ENCODE assay signal across 8 cellular contexts in the genomic region with DNA sequence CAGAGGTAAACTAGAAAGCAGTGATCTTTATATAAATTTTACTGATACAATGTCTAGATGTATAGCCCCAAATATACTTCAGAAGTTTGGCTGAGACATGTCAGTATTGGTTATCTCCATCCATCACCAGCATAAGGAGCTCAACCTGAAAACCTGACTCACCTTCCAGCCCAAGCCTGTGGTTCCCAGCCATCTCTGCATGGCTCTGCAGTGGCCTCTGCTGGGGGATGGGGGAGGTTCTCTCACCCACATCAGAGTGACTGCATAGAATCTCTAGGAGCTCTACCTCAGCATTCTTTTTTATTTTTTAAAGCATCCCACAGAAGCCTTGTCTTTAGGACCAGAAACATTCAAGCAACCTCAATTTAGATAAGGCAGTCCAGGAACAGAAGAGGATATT. TPM values are rescaled to one million over a fixed set of nuclear protein-coding genes. Genes with fewer than 3 reads are reported as not detected.
DNase-seq lines count a peak whose midpoint lies in the region; ATAC-seq lines count a peak whose summit lies in the region.

No MANE protein-coding gene starts in this region.

- H3K27me3 Mint-ChIP-seq in T-helper 1 cell treated with Interleukin-12 subunit alpha and Interleukin-12 subunit beta and Interleukin-4 antibody, amounts not matched to agents 30 μg/mL and 1 μg/mL, for 36 hours (ENCODE audit: low read depth) = no peaks in the 10 kb centered on the region

- DNase-seq in Caki2 (ENCODE audit: low read depth) (peak; percentile 57), amniotic epithelial cell (ENCODE audit: low read depth) (peak; percentile 63), left kidney (ENCODE audit: low read depth, low spot score) (peak; percentile 70), midbrain (lab: John Stamatoyannopoulos, UW) (no peak)
- DNase-seq in stimulated activated CD8-positive, alpha-beta memory T cell treated with anti-CD3 and anti-CD28 coated beads, Interleukin-4, amount 100 ng/mL, for 4 hours (ENCODE audit: low read depth in 2 of 2, low spot score in 1 of 2) = peak; percentile 57 to 60

- no peak overlapping the region for H3K4me3 Mint-ChIP-seq in T-helper 1 cell treated with Interleukin-12 subunit alpha and Interleukin-12 subunit beta and Interleukin-4 antibody, amounts not matched to agents 30 μg/mL and 1 μg/mL, for 36 hours

- peak overlapping the region; percentile 42 for H3K27ac Mint-ChIP-seq in T-helper 1 cell treated with Interleukin-12 subunit alpha and Interleukin-12 subunit beta and Interleukin-4 antibody, amounts not matched to agents 30 μg/mL and 1 μg/mL, for 36 hours

- H3K36me3 Mint-ChIP-seq in T-helper 1 cell treated with Interleukin-12 subunit alpha and Interleukin-12 subunit beta and Interleukin-4 antibody, amounts not matched to agents 30 μg/mL and 1 μg/mL, for 36 hours (ENCODE audit: low read depth) = peaks cover 3% of the 10 kb centered on the region

- H3K4me1 Mint-ChIP-seq in T-helper 1 cell treated with Interleukin-12 subunit alpha and Interleukin-12 subunit beta and Interleukin-4 antibody, amounts not matched to agents 30 μg/mL and 1 μg/mL, for 36 hours (ENCODE audit: low read depth) = peaks cover 46% of the 10 kb centered on the region

- no peaks in the 10 kb centered on the region for H3K9me3 Mint-ChIP-seq in T-helper 1 cell treated with Interleukin-12 subunit alpha and Interleukin-12 subunit beta and Interleukin-4 antibody, amounts not matched to agents 30 μg/mL and 1 μg/mL, for 36 hours

- in situ Hi-C loops in Caki2 (cut with HindIII; ENCODE audit: low pct_unique_long_range_greater_than_20kb, low sequenced_read_pairs) = no loop called here

- ATAC-seq in GM19397 (IDR thresholded peaks at IDR 0.05; ENCODE audit: unreplicated experiment) (peak; percentile 89), HG03460 (IDR thresholded peaks at IDR 0.05; ENCODE audit: unreplicated experiment) (peak; percentile 81)

RNA-seq across cellular contexts. Expression of gene USP7, which starts 27.3 kb away (rescaled TPM):
- total RNA-seq in Caki2 (2014; rRNA removed; shearing (Covaris generic); ENCODE audit: low replicate concordance) = 14.9 and 27.2 TPM in 2 replicates

RNA-seq across cellular contexts. Expression of gene LITAFD, which starts 54.3 kb away (rescaled TPM):
- total RNA-seq in Caki2 (2014; rRNA removed; shearing (Covaris generic); ENCODE audit: low replicate concordance) = not detected in 2 replicates
